In the genomic region with DNA sequence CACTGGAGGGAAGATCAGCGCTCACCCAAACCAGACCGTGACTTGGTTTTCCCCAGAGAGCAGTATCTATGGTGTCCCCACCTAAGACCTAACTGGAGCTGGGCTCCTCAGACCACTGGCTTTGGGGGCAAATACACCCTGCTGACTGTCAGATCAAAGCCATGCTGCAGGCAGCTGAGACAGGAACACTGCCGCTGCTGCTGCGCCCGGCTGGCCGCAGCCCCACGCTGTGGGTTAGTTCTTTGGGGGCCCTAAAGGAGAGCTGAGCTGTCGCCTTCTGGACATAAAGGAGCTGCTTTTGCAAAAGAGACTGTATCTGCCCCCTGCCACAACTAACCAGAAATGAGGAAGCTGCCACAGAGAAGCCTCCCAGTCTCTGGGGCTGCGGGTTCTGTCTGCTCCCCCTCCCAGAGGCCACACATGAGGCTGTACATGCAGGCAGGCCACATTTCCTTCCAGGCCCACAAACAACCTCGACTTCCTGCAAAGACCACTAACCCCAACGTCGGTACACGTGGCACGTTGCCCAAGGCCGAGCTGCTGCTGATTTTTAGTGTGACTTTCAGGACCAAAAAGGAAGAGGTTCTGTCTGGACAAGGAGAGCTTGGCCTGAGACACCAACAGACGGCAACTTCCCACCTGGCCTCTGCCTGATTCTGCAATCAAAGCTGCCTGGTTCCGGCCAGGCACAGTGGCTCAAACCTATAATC, we compare ENCODE assay signal across 8 cellular contexts.
DNase-seq lines count a peak whose midpoint lies in the region; ATAC-seq and TF ChIP-seq lines count a peak whose summit lies in the region.

No MANE protein-coding gene starts in this region.

- H4K20me1 ChIP-seq in DND-41 (ENCODE audit: insufficient read depth, low read length) = 0 out of 2 replicates have a peak, but pooled peaks cover 3% of the 10 kb centered on the region

- no peaks in the 10 kb centered on the region for H3K36me3 Mint-ChIP-seq in stimulated activated memory B cell treated with anti-CD40 and anti-IgM and Interleukin-4, amounts not matched to agents 10 μg/mL and 1 μg/mL and 100 μg/mL, for 72 hours

- peak overlapping the region; percentile 13; the same call in 1 of the 2 replicates for H2AFZ ChIP-seq in DND-41 (ENCODE audit: low read depth, low read length)

- H3K9me3 Mint-ChIP-seq in stimulated activated memory B cell treated with anti-CD40 and anti-IgM and Interleukin-4, amounts not matched to agents 10 μg/mL and 1 μg/mL and 100 μg/mL, for 72 hours = no peaks in the 10 kb centered on the region

- peak overlapping the region in 1 of 2 experiments; percentile 31; a peak in 1 of 4 replicates for H3K4me3 ChIP-seq in DND-41 (ENCODE audit: low read depth in 1 of 2, low read length in 2 of 2)
- no peak overlapping the region for H3K4me3 ChIP-seq in NT2/D1 (ENCODE audit: insufficient read length, low read depth)

- peak overlapping the region; percentile 88 for H3K27ac Mint-ChIP-seq in stimulated activated memory B cell treated with anti-CD40 and anti-IgM and Interleukin-4, amounts not matched to agents 10 μg/mL and 1 μg/mL and 100 μg/mL, for 72 hours

- peak overlapping the region; percentile 57 for H3K4me2 ChIP-seq in DND-41 (ENCODE audit: insufficient read depth, low read length)

- peak overlapping the region; percentile 18 for H3K4me3 Mint-ChIP-seq in stimulated activated memory B cell treated with anti-CD40 and anti-IgM and Interleukin-4, amounts not matched to agents 10 μg/mL and 1 μg/mL and 100 μg/mL, for 72 hours

- H3K27me3 Mint-ChIP-seq in stimulated activated memory B cell treated with anti-CD40 and anti-IgM and Interleukin-4, amounts not matched to agents 10 μg/mL and 1 μg/mL and 100 μg/mL, for 72 hours = no peaks in the 10 kb centered on the region

- H3K9ac ChIP-seq in DND-41 (ENCODE audit: low read depth, low read length) (peak overlapping the region; percentile 38), NT2/D1 (ENCODE audit: insufficient read length, low read depth) (peak overlapping the region; percentile 50)

- peaks cover 57% of the 10 kb centered on the region for H3K4me1 Mint-ChIP-seq in stimulated activated memory B cell treated with anti-CD40 and anti-IgM and Interleukin-4, amounts not matched to agents 10 μg/mL and 1 μg/mL and 100 μg/mL, for 72 hours

- no peaks in the 10 kb centered on the region for H3K79me2 ChIP-seq in DND-41 (ENCODE audit: insufficient read depth, low read length)

- H3K36me3 ChIP-seq in DND-41 (ENCODE audit: insufficient read depth, low read length) = no peaks in the 10 kb centered on the region
- H3K36me3 ChIP-seq in NT2/D1 (ENCODE audit: insufficient read depth, insufficient read length, low read length) = no peaks in the 10 kb centered on the region

- peaks cover 30% of the 10 kb centered on the region for H3K4me1 ChIP-seq in DND-41 (ENCODE audit: insufficient read depth, low read length)
- peaks cover 13% of the 10 kb centered on the region for H3K4me1 ChIP-seq in NT2/D1 (ENCODE audit: insufficient read depth, insufficient read length)

- ATAC-seq in DND-41 (ENCODE audit: insufficient read depth, low read depth) (peak; percentile 93), GM21515 (IDR thresholded peaks at IDR 0.05; ENCODE audit: unreplicated experiment) (peak; percentile 55)
- ATAC-seq in stimulated activated memory B cell treated with anti-CD40 and anti-IgM and Interleukin-4, amounts not matched to agents 10 μg/mL and 1 μg/mL and 100 μg/mL, for 72 hours = peak; percentile 96

- DNase-seq in DND-41 = peak; percentile 85
- DNase-seq in NT2/D1 (ENCODE audit: low read depth, low spot score) = no peak
- peak in 3 of 4 experiments; percentile 11 to 25 (median 23) for DNase-seq in activated naive CD4-positive, alpha-beta T cell (lab: John Stamatoyannopoulos, UW)
- no peak for DNase-seq in NCI-H146 (lab: John Stamatoyannopoulos, UW)
- no peak for DNase-seq in middle frontal gyrus (ENCODE audit: extremely low spot score, low spot score)

- no peak for TF ChIP-seq CTCF in DND-41 (IDR thresholded peaks at IDR 0.05; ENCODE audit: borderline replicate concordance, extremely low read depth, low read length, poor library complexity, severe bottlenecking)

- H3K27ac ChIP-seq in DND-41 (ENCODE audit: low read length) (peak overlapping the region; percentile 76), layer of hippocampus (ENCODE audit: low read depth, low read length) (peak overlapping the region; percentile 46)

- H3K27me3 ChIP-seq in DND-41 (ENCODE audit: insufficient read depth, low read length, poor library complexity) = no peaks in the 10 kb centered on the region
- no peaks in the 10 kb centered on the region for H3K27me3 ChIP-seq in NT2/D1 (ENCODE audit: insufficient read depth, insufficient read length)
- H3K27me3 ChIP-seq in layer of hippocampus (ENCODE audit: control insufficient read depth, insufficient read depth, low read length) = no peaks in the 10 kb centered on the region

- H3K9me3 ChIP-seq in DND-41 (ENCODE audit: insufficient read depth, low read length, severe bottlenecking) (no peaks in the 10 kb centered on the region), NT2/D1 (ENCODE audit: insufficient read depth, low read length) (no peaks in the 10 kb centered on the region)

Comparison
In these comparisons a context has a peak if more than half of its experiments do, and no peak if none do; other contexts are left out.
1. DNase-seq: peak in DND-41 (single experiment) and activated naive CD4-positive, alpha-beta T cell (3 of 4); none in NT2/D1 (single experiment), NCI-H146 (single experiment) and middle frontal gyrus (single experiment).
2. Peak in every context shown above with its lines, with median percentiles within 50 percentile points of each other: ATAC-seq.